In genomic region chr9:120402741-120403542, GRCh38 we compare ENCODE assay signal across 10 cellular contexts.
DNase-seq lines count a peak whose midpoint lies in the region; ATAC-seq and TF ChIP-seq lines count a peak whose summit lies in the region.
"Had no signal": no experiment of that assay in that cellular context is flagged by ENCODE, and none has a peak within 500 bp of the region (broad histone marks: within the 10 kb centered on the region; RNA-seq: fewer than 3 reads in every experiment).

No MANE protein-coding gene starts in this region.

- POLR2A ChIA-PET in IMR-90 (lab: Charles Lee; ENCODE audit: unreplicated experiment) = interaction anchor here (0.6 kb wide), 1 partner anchor 108 kb away, joined by 5 read pairs; no protein-coding TSS in a partner anchor

- H3K56ac ChIP-seq in IMR-90 (ENCODE audit: extremely low read depth, insufficient read depth, low read length) = peak overlapping the region; percentile 19; the same call in 1 of the 2 replicates

- no peak overlapping the region for H2AFZ ChIP-seq in IMR-90 (replicated peaks; ENCODE audit: low read length, poor library complexity)

- H3K9me3 ChIP-seq in IMR-90 (ENCODE audit: control insufficient read depth, insufficient read depth, low read length) (no peaks in the 10 kb centered on the region), adrenal gland (replicated peaks in 1 of 3) (no peaks in the 10 kb centered on the region), lung (ENCODE audit: control insufficient read depth in 2 of 2, insufficient read depth in 1 of 2, low read length in 1 of 2) (peaks cover 0 to under 1% of the 10 kb centered on the region in 2 donors)
- no peaks in the 10 kb centered on the region for H3K9me3 ChIP-seq in effector memory CD4-positive, alpha-beta T cell (ENCODE audit: control insufficient read depth, low read length)
- H3K9me3 ChIP-seq: pancreas had no signal

- peak; percentile 22; the same call in 1 of the 2 replicates for TF ChIP-seq RAD21 in IMR-90 (IDR thresholded peaks at IDR 0.05; ENCODE audit: low read length)

- in situ Hi-C loops in IMR-90 (cut with MboI; ENCODE audit: low sequenced_read_pairs) = no loop called here
- in situ Hi-C loops in GM13976 (cut with MboI; ENCODE audit: low sequenced_read_pairs, unreplicated experiment) = no loop called here

- H3K4me1 ChIP-seq in IMR-90 (ENCODE audit: control insufficient read depth, insufficient read depth, low read length) (peaks cover 28% of the 10 kb centered on the region), adrenal gland (replicated peaks in 1 of 2) (peaks cover 3 to 13% of the 10 kb centered on the region in 2 donors), lung (ENCODE audit: control insufficient read depth in 2 of 2, insufficient read depth in 2 of 2, low read length in 2 of 2) (no peaks in the 10 kb centered on the region)
- H3K4me1 ChIP-seq in effector memory CD4-positive, alpha-beta T cell (ENCODE audit: control insufficient read depth, insufficient read depth, low read length, poor library complexity, severe bottlenecking) = no peaks in the 10 kb centered on the region
- H3K4me1 ChIP-seq: pancreas had no signal

- DNase-seq in AG10803 (ENCODE audit: low read depth) (peak; percentile 90), IMR-90 (peak; percentile 98), adrenal gland (peak; percentile 30 to 67 (median 62)), lung (ENCODE audit: low spot score) (no peak), GM13976 (ENCODE audit: low spot score) (no peak)
- no peak for DNase-seq in effector memory CD4-positive, alpha-beta T cell
- DNase-seq: pancreas had no signal

- no peak overlapping the region for H3K4me3 ChIP-seq in AG10803 (ENCODE audit: low read length)
- no peak overlapping the region for H3K4me3 ChIP-seq in IMR-90 (ENCODE audit: insufficient read depth, low read depth, low read length)
- no peak overlapping the region for H3K4me3 ChIP-seq in adrenal gland
- H3K4me3 ChIP-seq in lung = no peak overlapping the region
- H3K4me3 ChIP-seq in effector memory CD4-positive, alpha-beta T cell (ENCODE audit: insufficient read depth, low read depth, low read length, poor library complexity, severe bottlenecking) = no peak overlapping the region
- H3K4me3 ChIP-seq: pancreas, SK-N-MC had no signal

- peaks cover 0 to 20% of the 10 kb centered on the region in 2 experiments; a peak in 3 of 4 replicates for H3K79me1 ChIP-seq in IMR-90 (ENCODE audit: low read depth in 1 of 2, low read length in 2 of 2)

- peak overlapping the region; percentile 4; the same call in 1 of the 2 replicates for H4K5ac ChIP-seq in IMR-90 (ENCODE audit: low read depth, low read length)

- H2BK120ac ChIP-seq in IMR-90 (ENCODE audit: low read depth, low read length) = peak overlapping the region; percentile 96

- H2AK5ac ChIP-seq in IMR-90 (ENCODE audit: low read depth, low read length) = peak overlapping the region; percentile 80

- peak overlapping the region; percentile 8 for H3K18ac ChIP-seq in IMR-90 (ENCODE audit: low read depth, low read length)

- H2BK15ac ChIP-seq in IMR-90 (ENCODE audit: low read depth, low read length) = peak overlapping the region; percentile 24; the same call in 2 of the 3 replicates

- H4K91ac ChIP-seq in IMR-90 (ENCODE audit: insufficient read depth, low read depth, low read length) = peak overlapping the region; percentile 89

- H4K20me1 ChIP-seq in IMR-90 (ENCODE audit: insufficient read depth, low read length) = no peaks in the 10 kb centered on the region

- intact Hi-C loops in IMR-90 (cut with micrococcal nuclease) (no loop called here), adrenal gland (cut with DNase I) (no loop called here)

- BruUV-seq in IMR-90 (replicated peaks; lab: Mats Ljungman, UMichigan) = no TSS peak

- H3K9ac ChIP-seq in IMR-90 (ENCODE audit: low read depth, low read length) = no peak overlapping the region

- H3K27me3 ChIP-seq in IMR-90 (ENCODE audit: control insufficient read depth, insufficient read depth, low read length) (no peaks in the 10 kb centered on the region), adrenal gland (no peaks in the 10 kb centered on the region), lung (ENCODE audit: control insufficient read depth, insufficient read depth) (no peaks in the 10 kb centered on the region)
- H3K27me3 ChIP-seq in effector memory CD4-positive, alpha-beta T cell (replicated peaks; ENCODE audit: control insufficient read depth, insufficient read depth, low read length, poor library complexity, severe bottlenecking) = no peaks in the 10 kb centered on the region
- H3K27me3 ChIP-seq: pancreas had no signal

- peak overlapping the region; percentile 77 for H2AK9ac ChIP-seq in IMR-90 (replicated peaks; ENCODE audit: low read depth, low read length, poor library complexity)

- peak overlapping the region; percentile 84 for H2BK5ac ChIP-seq in IMR-90 (ENCODE audit: low read depth, low read length, poor library complexity, severe bottlenecking)

- H3K4ac ChIP-seq in IMR-90 (ENCODE audit: low read depth, low read length) = peak overlapping the region; percentile 92

- peak overlapping the region; percentile 59 for H3K14ac ChIP-seq in IMR-90 (replicated peaks; ENCODE audit: low read depth, low read length)

- TF ChIP-seq CTCF in AG10803 (conservative IDR thresholded peaks at IDR 0.05; ENCODE audit: low read length) = no peak
- TF ChIP-seq CTCF in IMR-90 (conservative IDR thresholded peaks at IDR 0.05; ENCODE audit: low read depth, low read length) = no peak
- TF ChIP-seq CTCF in adrenal gland (IDR thresholded peaks at IDR 0.05) = no peak
- no peak for TF ChIP-seq CTCF in lung (IDR thresholded peaks at IDR 0.05; ENCODE audit: control extremely low read depth, extremely low read depth)
- TF ChIP-seq CTCF in GM13976 (IDR thresholded peaks at IDR 0.05; ENCODE audit: borderline replicate concordance, control extremely low read depth, extremely low read depth, insufficient read depth, missing control alignments) = no peak

- dilution Hi-C loops in IMR-90 (cut with HindIII; ENCODE audit: low sequenced_read_pairs, unreplicated experiment) = no loop called here

- H3K4me2 ChIP-seq in IMR-90 (ENCODE audit: low read depth, low read length) = no peak overlapping the region

- ATAC-seq in IMR-90 (ENCODE audit: low read depth) = peak; percentile 91
- ATAC-seq in lung (ENCODE audit: insufficient read depth, low FRiP score) = peak; percentile 74
- no peak for ATAC-seq in GM21423 (IDR thresholded peaks at IDR 0.05; ENCODE audit: unreplicated experiment)
- no peak for ATAC-seq in GM21390 (IDR thresholded peaks at IDR 0.05; ENCODE audit: unreplicated experiment)

- WGBS in IMR-90 (ENCODE audit: extremely low coverage in 2 of 2, insufficient read length in 1 of 2), 2 experiments = 65% methylated on average over 4 of the region's 13 CpGs; no CpG with 5 or more reads in 1 of the 2 experiments
- WGBS in adrenal gland, 4 donors = 42 to 86% (median 83%) methylated on average over 4 to 13 of the region's 13 CpGs
- 89 to 90% methylated on average over 13 of the region's 13 CpGs for whole genome bisulfite sequencing in lung, 2 donors

- peaks cover 31% of the 10 kb centered on the region for H3K9me1 ChIP-seq in IMR-90 (ENCODE audit: insufficient read depth, low read length)

- H2BK20ac ChIP-seq in IMR-90 (ENCODE audit: low read depth, low read length) = peak overlapping the region; percentile 95

- peaks cover 22% of the 10 kb centered on the region for H3K36me3 ChIP-seq in IMR-90 (ENCODE audit: control insufficient read depth, insufficient read depth, low read length)
- peaks cover 0 to 38% of the 10 kb centered on the region in 2 donors for H3K36me3 ChIP-seq in adrenal gland (replicated peaks in 1 of 2)
- peaks cover 14 to 38% of the 10 kb centered on the region in 2 donors for H3K36me3 ChIP-seq in lung (ENCODE audit: control insufficient read depth in 2 of 2, insufficient read depth in 2 of 2, low read length in 2 of 2)
- H3K36me3 ChIP-seq in effector memory CD4-positive, alpha-beta T cell (ENCODE audit: control insufficient read depth, insufficient read depth, low read length) = peaks cover 66% of the 10 kb centered on the region

- H3K27ac ChIP-seq in IMR-90 (ENCODE audit: insufficient read depth, low read length) (peak overlapping the region; percentile 66), adrenal gland (peak overlapping the region in 3 of 5 donors; percentile 14 to 79 (median 70)), lung (ENCODE audit: low read depth in 1 of 2, low read length in 1 of 2) (no peak overlapping the region)
- no peak overlapping the region for H3K27ac ChIP-seq in effector memory CD4-positive, alpha-beta T cell (ENCODE audit: insufficient read depth, low read length, poor library complexity, severe bottlenecking)
- H3K27ac ChIP-seq: pancreas, SK-N-MC had no signal

- CTCF ChIA-PET in IMR-90 (lab: Yijun Ruan, JAX) = no interaction called here

- TF ChIP-seq POLR2A in IMR-90 (IDR thresholded peaks at IDR 0.05; ENCODE audit: low read depth, low read length) (no peak), adrenal gland (IDR thresholded peaks at IDR 0.05) (no peak)

- H4K8ac ChIP-seq in IMR-90 (ENCODE audit: low read depth in 2 of 2, low read length in 2 of 2) = peak overlapping the region; percentile 1 to 57

- H3K23ac ChIP-seq in IMR-90 (ENCODE audit: low read depth, low read length) = 0 out of 2 replicates have a peak overlapping the region, but pooled peaks have one; percentile 17

TF ChIP-seq in IMR-90, 13 proteins besides CTCF, POLR2A, EP300 and RAD21 (continues in another document):
- TF ChIP-seq RFX5 (IDR thresholded peaks at IDR 0.05; ENCODE audit: low read depth, low read length) (no peak), CHD1 (IDR thresholded peaks at IDR 0.05; ENCODE audit: low read depth, low read length) (no peak), MXI1 (IDR thresholded peaks at IDR 0.05; ENCODE audit: borderline replicate concordance, low read depth, low read length) (0 out of 2 replicates have a peak, but pooled peaks have one; percentile 61), MAZ (IDR thresholded peaks at IDR 0.05; ENCODE audit: borderline replicate concordance, low read depth, low read length) (peak; percentile 63; the same call in 1 of the 2 replicates), NFE2L2 (IDR thresholded peaks at IDR 0.05; ENCODE audit: low read depth, low read length) (no peak), USF2 (IDR thresholded peaks at IDR 0.05; ENCODE audit: low read depth, low read length) (no peak), RCOR1 (IDR thresholded peaks at IDR 0.05; ENCODE audit: insufficient replicate concordance, low read length) (peak; percentile 74), CEBPB (IDR thresholded peaks at IDR 0.05; ENCODE audit: low read depth, low read length) (peak; percentile 97), MAFK (IDR thresholded peaks at IDR 0.05; ENCODE audit: low read depth, low read length) (no peak), FOS (IDR thresholded peaks at IDR 0.05; ENCODE audit: low read depth, low read length) (peak; percentile 90), BHLHE40 (IDR thresholded peaks at IDR 0.05; ENCODE audit: low read depth, low read length) (peak; percentile 79)

Comparison
In these comparisons a context has a peak if more than half of its experiments do, and no peak if none do; other contexts are left out.
1. DNase-seq: peak in AG10803 (single experiment), IMR-90 (single experiment) and adrenal gland (7 of 7); none in lung (single experiment), effector memory CD4-positive, alpha-beta T cell (0 of 3) and GM13976 (single experiment).
2. ATAC-seq: peak in IMR-90 (single experiment) and lung (single experiment); none in GM21423 (single experiment) and GM21390 (single experiment).
3. H3K27ac ChIP-seq: peak in IMR-90 (single experiment) and adrenal gland (3 of 5); none in lung (0 of 2) and effector memory CD4-positive, alpha-beta T cell (single experiment).